1 cellular context compared by ENCODE assay signal in the genomic region with DNA sequence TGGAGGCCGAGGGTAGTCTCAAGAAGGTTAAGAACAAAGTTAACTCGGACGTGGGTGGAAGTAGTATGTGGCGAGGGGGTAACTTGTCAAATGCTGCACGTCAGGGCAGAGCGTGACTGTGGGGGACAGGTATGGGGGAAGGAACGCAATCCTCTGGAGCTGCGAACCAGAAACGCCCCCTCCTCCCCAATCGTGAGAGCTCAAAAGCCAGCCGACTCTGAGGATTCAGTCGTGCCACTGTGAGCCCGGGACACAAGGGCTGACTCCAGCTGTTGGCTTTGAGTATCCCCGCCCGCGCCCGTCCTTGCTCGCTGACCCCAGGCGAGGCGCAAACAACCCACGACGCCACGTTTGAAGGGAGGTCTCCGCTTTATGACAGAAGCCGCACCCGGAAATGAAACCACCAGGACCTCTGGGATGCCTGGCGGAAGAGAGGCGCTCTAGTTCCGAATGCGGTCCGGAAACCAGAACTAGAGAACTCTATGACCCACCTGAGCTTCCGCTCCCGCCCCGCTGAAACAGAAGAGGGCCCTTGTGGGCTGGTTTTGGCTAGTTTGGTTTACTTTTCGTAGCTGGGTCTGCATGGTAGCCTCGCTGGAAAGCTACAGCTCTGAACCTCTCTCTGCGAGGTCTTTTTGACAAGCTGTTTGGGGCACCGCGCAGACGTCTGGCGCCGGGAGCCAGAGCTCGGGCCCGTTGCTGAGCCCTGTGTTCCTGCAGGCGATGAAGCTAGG.
A peak's percentile ranks its signal among the peaks of the same experiment; 100 is the strongest.
TF ChIP-seq lines count a peak whose summit lies in the region.

TSS of gene PEX12 (minus strand) at position 377 of the 734 bp plus-strand sequence. CDS start 550 bp downstream, outside the sequence.

TF ChIP-seq in HepG2, 621 proteins besides CTCF, POLR2A, EP300 and RAD21 (continued from another document and continues in another):
- no peak for TF ChIP-seq ZNF142 (CRISPR knock-in tag; IDR thresholded peaks at IDR 0.05)
- peak; percentile 55 for TF ChIP-seq ZNF263 (CRISPR knock-in tag; IDR thresholded peaks at IDR 0.05)
- TF ChIP-seq THAP9 (CRISPR knock-in tag; IDR thresholded peaks at IDR 0.05; ENCODE audit: borderline replicate concordance), result peak; percentile 97
- 0 out of 2 replicates have a peak, but pooled peaks have one; percentile 69 for TF ChIP-seq ZBTB3 (CRISPR knock-in tag; IDR thresholded peaks at IDR 0.05; ENCODE audit: borderline replicate concordance, low read depth)
- TF ChIP-seq ZNF446 (CRISPR knock-in tag; IDR thresholded peaks at IDR 0.05), result no peak
- no peak for TF ChIP-seq THYN1 (CRISPR knock-in tag; IDR thresholded peaks at IDR 0.05; ENCODE audit: borderline replicate concordance, low read depth)
- 0 out of 2 replicates have a peak, but pooled peaks have one; percentile 50 for TF ChIP-seq CBFB (CRISPR knock-in tag; IDR thresholded peaks at IDR 0.05)
- TF ChIP-seq RFX3 (CRISPR knock-in tag; IDR thresholded peaks at IDR 0.05), result no peak
- no peak for TF ChIP-seq MXD1 (CRISPR knock-in tag; IDR thresholded peaks at IDR 0.05)
- peak; percentile 99 for TF ChIP-seq CREM (IDR thresholded peaks at IDR 0.05)
- no peak; the same call in 1 of the 2 replicates for TF ChIP-seq CREM (CRISPR knock-in tag; IDR thresholded peaks at IDR 0.05)
- peak; percentile 58; the same call in 1 of the 2 replicates for TF ChIP-seq ISL2 (CRISPR knock-in tag; IDR thresholded peaks at IDR 0.05)
- peak; percentile 84 for TF ChIP-seq SALL1 (CRISPR knock-in tag; IDR thresholded peaks at IDR 0.05)
- peak; percentile 73 for TF ChIP-seq HCFC1 (IDR thresholded peaks at IDR 0.05; ENCODE audit: low read depth, low read length)
- TF ChIP-seq MYNN (CRISPR knock-in tag; IDR thresholded peaks at IDR 0.05; ENCODE audit: low read depth), result peak; percentile 69; the same call in 1 of the 2 replicates
- TF ChIP-seq DR1 (CRISPR knock-in tag; IDR thresholded peaks at IDR 0.05), result 0 out of 2 replicates have a peak, but pooled peaks have one; percentile 44
- TF ChIP-seq, protein P1, sequence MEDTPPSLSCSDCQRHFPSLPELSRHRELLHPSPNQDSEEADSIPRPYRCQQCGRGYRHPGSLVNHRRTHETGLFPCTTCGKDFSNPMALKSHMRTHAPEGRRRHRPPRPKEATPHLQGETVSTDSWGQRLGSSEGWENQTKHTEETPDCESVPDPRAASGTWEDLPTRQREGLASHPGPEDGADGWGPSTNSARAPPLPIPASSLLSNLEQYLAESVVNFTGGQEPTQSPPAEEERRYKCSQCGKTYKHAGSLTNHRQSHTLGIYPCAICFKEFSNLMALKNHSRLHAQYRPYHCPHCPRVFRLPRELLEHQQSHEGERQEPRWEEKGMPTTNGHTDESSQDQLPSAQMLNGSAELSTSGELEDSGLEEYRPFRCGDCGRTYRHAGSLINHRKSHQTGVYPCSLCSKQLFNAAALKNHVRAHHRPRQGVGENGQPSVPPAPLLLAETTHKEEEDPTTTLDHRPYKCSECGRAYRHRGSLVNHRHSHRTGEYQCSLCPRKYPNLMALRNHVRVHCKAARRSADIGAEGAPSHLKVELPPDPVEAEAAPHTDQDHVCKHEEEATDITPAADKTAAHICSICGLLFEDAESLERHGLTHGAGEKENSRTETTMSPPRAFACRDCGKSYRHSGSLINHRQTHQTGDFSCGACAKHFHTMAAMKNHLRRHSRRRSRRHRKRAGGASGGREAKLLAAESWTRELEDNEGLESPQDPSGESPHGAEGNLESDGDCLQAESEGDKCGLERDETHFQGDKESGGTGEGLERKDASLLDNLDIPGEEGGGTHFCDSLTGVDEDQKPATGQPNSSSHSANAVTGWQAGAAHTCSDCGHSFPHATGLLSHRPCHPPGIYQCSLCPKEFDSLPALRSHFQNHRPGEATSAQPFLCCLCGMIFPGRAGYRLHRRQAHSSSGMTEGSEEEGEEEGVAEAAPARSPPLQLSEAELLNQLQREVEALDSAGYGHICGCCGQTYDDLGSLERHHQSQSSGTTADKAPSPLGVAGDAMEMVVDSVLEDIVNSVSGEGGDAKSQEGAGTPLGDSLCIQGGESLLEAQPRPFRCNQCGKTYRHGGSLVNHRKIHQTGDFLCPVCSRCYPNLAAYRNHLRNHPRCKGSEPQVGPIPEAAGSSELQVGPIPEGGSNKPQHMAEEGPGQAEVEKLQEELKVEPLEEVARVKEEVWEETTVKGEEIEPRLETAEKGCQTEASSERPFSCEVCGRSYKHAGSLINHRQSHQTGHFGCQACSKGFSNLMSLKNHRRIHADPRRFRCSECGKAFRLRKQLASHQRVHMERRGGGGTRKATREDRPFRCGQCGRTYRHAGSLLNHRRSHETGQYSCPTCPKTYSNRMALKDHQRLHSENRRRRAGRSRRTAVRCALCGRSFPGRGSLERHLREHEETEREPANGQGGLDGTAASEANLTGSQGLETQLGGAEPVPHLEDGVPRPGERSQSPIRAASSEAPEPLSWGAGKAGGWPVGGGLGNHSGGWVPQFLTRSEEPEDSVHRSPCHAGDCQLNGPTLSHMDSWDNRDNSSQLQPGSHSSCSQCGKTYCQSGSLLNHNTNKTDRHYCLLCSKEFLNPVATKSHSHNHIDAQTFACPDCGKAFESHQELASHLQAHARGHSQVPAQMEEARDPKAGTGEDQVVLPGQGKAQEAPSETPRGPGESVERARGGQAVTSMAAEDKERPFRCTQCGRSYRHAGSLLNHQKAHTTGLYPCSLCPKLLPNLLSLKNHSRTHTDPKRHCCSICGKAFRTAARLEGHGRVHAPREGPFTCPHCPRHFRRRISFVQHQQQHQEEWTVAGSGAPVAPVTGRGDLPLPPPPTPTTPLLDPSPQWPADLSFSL (CRISPR knock-in tag; IDR thresholded peaks at IDR 0.05), result no peak
- TF ChIP-seq ZNF772 (CRISPR knock-in tag; IDR thresholded peaks at IDR 0.05), result peak; percentile 62; the same call in 1 of the 2 replicates
- TF ChIP-seq ARID2 (CRISPR knock-in tag; IDR thresholded peaks at IDR 0.05; ENCODE audit: borderline replicate concordance), result no peak
- no peak for TF ChIP-seq ZNF614 (CRISPR knock-in tag; IDR thresholded peaks at IDR 0.05; ENCODE audit: borderline replicate concordance)
- peak; percentile 62; the same call in 1 of the 2 replicates for TF ChIP-seq ZBTB25 (CRISPR knock-in tag; IDR thresholded peaks at IDR 0.05)
- TF ChIP-seq, protein P2, sequence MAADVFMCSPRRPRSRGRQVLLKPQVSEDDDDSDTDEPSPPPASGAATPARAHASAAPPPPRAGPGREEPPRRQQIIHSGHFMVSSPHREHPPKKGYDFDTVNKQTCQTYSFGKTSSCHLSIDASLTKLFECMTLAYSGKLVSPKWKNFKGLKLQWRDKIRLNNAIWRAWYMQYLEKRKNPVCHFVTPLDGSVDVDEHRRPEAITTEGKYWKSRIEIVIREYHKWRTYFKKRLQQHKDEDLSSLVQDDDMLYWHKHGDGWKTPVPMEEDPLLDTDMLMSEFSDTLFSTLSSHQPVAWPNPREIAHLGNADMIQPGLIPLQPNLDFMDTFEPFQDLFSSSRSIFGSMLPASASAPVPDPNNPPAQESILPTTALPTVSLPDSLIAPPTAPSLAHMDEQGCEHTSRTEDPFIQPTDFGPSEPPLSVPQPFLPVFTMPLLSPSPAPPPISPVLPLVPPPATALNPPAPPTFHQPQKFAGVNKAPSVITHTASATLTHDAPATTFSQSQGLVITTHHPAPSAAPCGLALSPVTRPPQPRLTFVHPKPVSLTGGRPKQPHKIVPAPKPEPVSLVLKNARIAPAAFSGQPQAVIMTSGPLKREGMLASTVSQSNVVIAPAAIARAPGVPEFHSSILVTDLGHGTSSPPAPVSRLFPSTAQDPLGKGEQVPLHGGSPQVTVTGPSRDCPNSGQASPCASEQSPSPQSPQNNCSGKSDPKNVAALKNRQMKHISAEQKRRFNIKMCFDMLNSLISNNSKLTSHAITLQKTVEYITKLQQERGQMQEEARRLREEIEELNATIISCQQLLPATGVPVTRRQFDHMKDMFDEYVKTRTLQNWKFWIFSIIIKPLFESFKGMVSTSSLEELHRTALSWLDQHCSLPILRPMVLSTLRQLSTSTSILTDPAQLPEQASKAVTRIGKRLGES (CRISPR knock-in tag; IDR thresholded peaks at IDR 0.05; ENCODE audit: borderline replicate concordance), result no peak
- TF ChIP-seq HOXD1 (CRISPR knock-in tag; IDR thresholded peaks at IDR 0.05), result 0 out of 2 replicates have a peak, but pooled peaks have one; percentile 23
- no peak for TF ChIP-seq POLR2AphosphoS2 (IDR thresholded peaks at IDR 0.05; ENCODE audit: low read depth, low read length)
- TF ChIP-seq ZNF562 (CRISPR knock-in tag; IDR thresholded peaks at IDR 0.05; ENCODE audit: borderline replicate concordance), result no peak
- peak; percentile 40; the same call in 1 of the 2 replicates for TF ChIP-seq ZNF275 (CRISPR knock-in tag; IDR thresholded peaks at IDR 0.05; ENCODE audit: borderline replicate concordance)
- no peak for TF ChIP-seq SUZ12 (IDR thresholded peaks at IDR 0.05; ENCODE audit: low read depth, low read length)
- TF ChIP-seq EEA1 (CRISPR knock-in tag; IDR thresholded peaks at IDR 0.05; ENCODE audit: borderline replicate concordance), result no peak
- 0 out of 2 replicates have a peak, but pooled peaks have one; percentile 60 for TF ChIP-seq ZNF30 (CRISPR knock-in tag; IDR thresholded peaks at IDR 0.05)
- TF ChIP-seq ZSCAN9 (CRISPR knock-in tag; IDR thresholded peaks at IDR 0.05; ENCODE audit: borderline replicate concordance), result peak; percentile 90
- no peak for TF ChIP-seq ZNF317 (CRISPR knock-in tag; IDR thresholded peaks at IDR 0.05)
- TF ChIP-seq ZNF10 (CRISPR knock-in tag; IDR thresholded peaks at IDR 0.05; ENCODE audit: borderline replicate concordance, low read depth), result no peak
- peak; percentile 46 for TF ChIP-seq FOXA3 (CRISPR knock-in tag; IDR thresholded peaks at IDR 0.05)
- no peak for TF ChIP-seq ZNF3 (CRISPR knock-in tag; IDR thresholded peaks at IDR 0.05)
